In genomic region chr4:25862411-25863346, GRCh38 we compare ENCODE assay signal across 8 cellular contexts. TPM values are rescaled to one million over a fixed set of nuclear protein-coding genes. Genes with fewer than 3 reads are reported as not detected.
A peak's percentile ranks its signal among the peaks of the same experiment; 100 is the strongest.
DNase-seq lines count a peak whose midpoint lies in the region; ATAC-seq, FAIRE-seq and TF ChIP-seq lines count a peak whose summit lies in the region.

TSS of gene SEL1L3 (minus strand) at chr4:25862988. CDS start at chr4:25862836, 152 bp downstream.

- peak; percentile 46 for ATAC-seq in GM19023 (IDR thresholded peaks at IDR 0.05; ENCODE audit: unreplicated experiment)
- ATAC-seq in HG03442 (IDR thresholded peaks at IDR 0.05; ENCODE audit: unreplicated experiment), result peak; percentile 40

- FAIRE-seq in bronchial epithelial cell (lab: Jason Lieb, UNC), result no peak

- H3K27me3 ChIP-seq in bronchial epithelial cell (ENCODE audit: control insufficient read depth, insufficient read depth, low read length), result no peaks in the 10 kb centered on the region

- no peaks in the 10 kb centered on the region for H3K36me3 ChIP-seq in bronchial epithelial cell (ENCODE audit: control insufficient read depth, insufficient read depth, low read length)

- H3K27ac ChIP-seq in 22Rv1, result peak within 1 kb of the TSS; percentile 31; the same call in 1 of the 2 replicates

- TF ChIP-seq CTCF in 22Rv1 (IDR thresholded peaks at IDR 0.05) (no peak), bronchial epithelial cell (IDR thresholded peaks at IDR 0.05; ENCODE audit: insufficient read depth, low read length, severe bottlenecking) (no peak)

- H3K4me3 ChIP-seq in bronchial epithelial cell (ENCODE audit: low read depth, low read length), result peak within 1 kb of the TSS; percentile 73

- peak; percentile 54 for DNase-seq in UCSD-AML1 (lab: John Stamatoyannopoulos, UW; ENCODE audit: unreplicated experiment)
- DNase-seq in bronchial epithelial cell (ENCODE audit: low read depth), result no peak
- peak; percentile 71 for DNase-seq in kidney tubule cell (ENCODE audit: low spot score)
- DNase-seq in stimulated activated CD4-positive, alpha-beta T cell treated with anti-CD3 and anti-CD28 coated beads, Interleukin-4, amount 100 ng/mL, for 1 hour, result peak; percentile 67
- DNase-seq in middle frontal gyrus (ENCODE audit: extremely low spot score, low spot score), result no peak

RNA-seq across cellular contexts. Expression of gene SEL1L3, which starts in this region (rescaled TPM):
- total RNA-seq in bronchial epithelial cell, result 92.8 and 117 TPM in 2 replicates

Comparison
In these comparisons a context has a peak if more than half of its experiments do, and no peak if none do; other contexts are left out.
1. DNase-seq: peak in UCSD-AML1 (single experiment), kidney tubule cell (single experiment) and stimulated activated CD4-positive, alpha-beta T cell treated with anti-CD3 and anti-CD28 coated beads, Interleukin-4, amount 100 ng/mL, for 1 hour (single experiment); none in bronchial epithelial cell (single experiment) and middle frontal gyrus (single experiment).